Comparison of ENCODE assay signal across 8 cellular contexts in genomic region chr13:106083620-106084350, GRCh38.
A peak's percentile ranks its signal among the peaks of the same experiment; 100 is the strongest.
DNase-seq lines count a peak whose midpoint lies in the region; ATAC-seq and TF ChIP-seq lines count a peak whose summit lies in the region.

No MANE protein-coding gene starts in this region.

- peak; percentile 1 to 4 for DNase-seq in activated CD4-positive, alpha-beta T cell treated with anti-CD3 and anti-CD28 coated beads, Interleukin-2, amount 50 U/mL, for 48 hours
- no peak for DNase-seq in activated CD4-positive, alpha-beta T cell treated with anti-CD3 and anti-CD28 coated beads, Interleukin-2, amount 50 U/mL, for 4 hours
- DNase-seq in amniotic epithelial cell (ENCODE audit: low read depth) (peak; percentile 50), kidney glomerular epithelial cell (lab: John Stamatoyannopoulos, UW) (peak; percentile 38), HEK293T (ENCODE audit: extremely low spot score) (no peak), GDM1 (lab: John Stamatoyannopoulos, UW) (no peak)
- DNase-seq in CD8-positive, alpha-beta T cell = no peak

- CTCF ChIA-PET in CD8-positive, alpha-beta T cell (lab: Charles Lee) = no interaction called here
- CTCF ChIA-PET in HEK293T (lab: Yijun Ruan, JAX) = no interaction called here

- H3K27ac Mint-ChIP-seq in CD8-positive, alpha-beta T cell = no peak overlapping the region

- no peak overlapping the region for H3K4me3 ChIP-seq in CD8-positive, alpha-beta T cell (ENCODE audit: low read depth, low read length)

- H3K36me3 ChIP-seq in CD8-positive, alpha-beta T cell (ENCODE audit: insufficient read depth, low read length) = no peaks in the 10 kb centered on the region

- intact Hi-C loops in CD8-positive, alpha-beta T cell (cut with DNase I, micrococcal nuclease) = no loop called here

- H3K27ac ChIP-seq in CD8-positive, alpha-beta T cell (ENCODE audit: low read depth, low read length) = no peak overlapping the region

- peaks cover 4% of the 10 kb centered on the region for H3K9me3 Mint-ChIP-seq in CD8-positive, alpha-beta T cell

- no peaks in the 10 kb centered on the region for H3K36me3 Mint-ChIP-seq in CD8-positive, alpha-beta T cell

- no peaks in the 10 kb centered on the region for H3K4me1 Mint-ChIP-seq in CD8-positive, alpha-beta T cell (ENCODE audit: low read depth)

- H3K27me3 Mint-ChIP-seq in CD8-positive, alpha-beta T cell (ENCODE audit: low read depth) = no peaks in the 10 kb centered on the region

- H3K27me3 ChIP-seq in CD8-positive, alpha-beta T cell (ENCODE audit: insufficient read depth, low read length) = no peaks in the 10 kb centered on the region

- H3K4me1 ChIP-seq in CD8-positive, alpha-beta T cell (ENCODE audit: insufficient read depth, low read length) = no peaks in the 10 kb centered on the region

- ATAC-seq in HG03045 (IDR thresholded peaks at IDR 0.05; ENCODE audit: unreplicated experiment) = peak; percentile 64
- no peak for ATAC-seq in CD8-positive, alpha-beta T cell

- no peak overlapping the region for H3K4me3 Mint-ChIP-seq in CD8-positive, alpha-beta T cell

- no peaks in the 10 kb centered on the region for H3K9me3 ChIP-seq in CD8-positive, alpha-beta T cell (ENCODE audit: low read length)

- POLR2A ChIA-PET in CD8-positive, alpha-beta T cell (lab: Charles Lee) = no interaction called here
- POLR2A ChIA-PET in HEK293T (lab: Yijun Ruan, JAX) = no interaction called here

- no peak for TF ChIP-seq CTCF in CD8-positive, alpha-beta T cell (IDR thresholded peaks at IDR 0.05)

TF ChIP-seq in HEK293T, 16 proteins besides CTCF, POLR2A, EP300 and RAD21:
- TF ChIP-seq ARNT (IDR thresholded peaks at IDR 0.05) = no peak
- no peak for TF ChIP-seq SUZ12 (IDR thresholded peaks at IDR 0.05)
- no peak for TF ChIP-seq FOXA1 (IDR thresholded peaks at IDR 0.05)
- TF ChIP-seq FOXK2 (IDR thresholded peaks at IDR 0.05) = no peak
- no peak for TF ChIP-seq PKNOX1 (IDR thresholded peaks at IDR 0.05)

Comparison
In these comparisons a context has a peak if more than half of its experiments do, and no peak if none do; other contexts are left out.
1. DNase-seq: peak in activated CD4-positive, alpha-beta T cell treated with anti-CD3 and anti-CD28 coated beads, Interleukin-2, amount 50 U/mL, for 48 hours (2 of 2), amniotic epithelial cell (single experiment) and kidney glomerular epithelial cell (single experiment); none in activated CD4-positive, alpha-beta T cell treated with anti-CD3 and anti-CD28 coated beads, Interleukin-2, amount 50 U/mL, for 4 hours (0 of 2), CD8-positive, alpha-beta T cell (0 of 7), HEK293T (single experiment) and GDM1 (single experiment).